Comparison of ENCODE assay signal across 7 cellular contexts in genomic region chr2:179130560-179130959, GRCh38.
"Had no signal": no experiment of that assay in that cellular context is flagged by ENCODE, and none has a peak within 500 bp of the region (broad histone marks: within the 10 kb centered on the region; RNA-seq: fewer than 3 reads in every experiment).

No MANE protein-coding gene starts in this region.

- H3K9ac ChIP-seq: KMS-11 had no signal

- H3K4me3 ChIP-seq: K562 had no signal

- H3K27ac ChIP-seq: HL-60, KMS-11 had no signal

- ATAC-seq: HepG2, K562 had no signal

- FAIRE-seq: HepG2, HTR-8/SVneo had no signal

- H3K4me2 ChIP-seq: KMS-11 had no signal

- DNase-seq: IMR-90, KBM-7 had no signal
